8 cellular contexts compared by ENCODE assay signal in the genomic region with DNA sequence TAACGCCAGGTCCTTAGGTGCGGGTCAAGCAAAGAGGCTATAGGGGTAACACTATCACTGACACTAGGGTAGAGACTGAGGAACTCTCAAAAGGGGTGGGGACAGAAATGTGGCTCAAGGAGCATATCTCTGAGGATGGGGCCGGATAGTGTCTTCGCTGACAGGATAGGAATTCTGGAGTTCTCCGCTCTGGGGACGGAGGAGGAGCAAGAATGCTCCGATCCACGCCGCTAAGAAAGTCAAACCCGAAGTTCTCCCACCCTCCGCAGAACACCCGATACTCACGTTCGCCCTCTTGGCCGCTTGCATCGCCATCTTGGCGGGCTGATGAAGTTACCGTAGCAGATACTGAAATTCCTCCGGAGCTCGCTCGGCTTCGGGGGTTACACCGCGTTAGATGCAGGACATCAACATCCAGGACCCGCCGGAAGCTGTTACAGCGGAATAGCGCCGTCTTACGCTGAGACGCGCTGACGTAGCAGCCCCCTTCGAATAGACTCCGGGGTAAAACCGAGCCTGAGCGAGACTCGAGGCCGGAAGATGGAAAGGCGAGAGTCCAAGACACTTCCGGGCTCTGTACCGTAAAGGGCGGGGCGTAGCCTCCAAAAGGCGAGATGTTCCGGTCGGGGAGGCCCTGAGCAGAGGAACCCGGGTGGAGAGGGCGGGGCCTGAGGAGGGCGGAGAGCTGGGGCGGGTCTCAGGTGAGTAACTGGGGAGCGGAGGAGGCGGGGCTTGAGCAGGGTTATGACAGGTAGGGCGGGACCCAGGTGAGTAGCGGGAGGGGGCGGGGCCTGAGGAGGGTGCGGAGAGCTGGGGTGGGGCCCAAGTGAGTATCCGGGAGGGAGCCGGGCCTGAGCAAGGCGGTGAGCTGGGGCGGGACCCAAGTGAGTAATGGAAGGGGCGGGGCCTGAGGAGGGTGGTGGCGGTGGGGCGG. TPM values are rescaled to one million over a fixed set of nuclear protein-coding genes. Genes with fewer than 3 reads are reported as not detected.
DNase-seq lines count a peak whose midpoint lies in the region; FAIRE-seq and TF ChIP-seq lines count a peak whose summit lies in the region.

A gene with protein sequence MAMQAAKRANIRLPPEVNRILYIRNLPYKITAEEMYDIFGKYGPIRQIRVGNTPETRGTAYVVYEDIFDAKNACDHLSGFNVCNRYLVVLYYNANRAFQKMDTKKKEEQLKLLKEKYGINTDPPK (minus strand): TSS at position 412 of the 934 bp plus-strand sequence. CDS start 97 bp downstream, at position 315.

- no peak within 1 kb of the TSS for H2BK12ac ChIP-seq in neuronal stem cell (ENCODE audit: low read length)

- peak within 1 kb of the TSS; percentile 92 for H3K27ac Mint-ChIP-seq in HFFc6
- peak within 1 kb of the TSS; percentile 96 for H3K27ac Mint-ChIP-seq in activated naive CD4-positive, alpha-beta T cell treated with anti-CD3 and anti-CD28 coated beads, Interleukin-2, amount 10 ng/mL, durations not matched to agents 7 days and 5 days

- H3K36me3 Mint-ChIP-seq in HFFc6 (ENCODE audit: low read depth) = peaks cover 30% of the 10 kb centered on the region
- H3K36me3 Mint-ChIP-seq in activated naive CD4-positive, alpha-beta T cell treated with anti-CD3 and anti-CD28 coated beads, Interleukin-2, amount 10 ng/mL, durations not matched to agents 7 days and 5 days = peaks cover 12% of the 10 kb centered on the region

- WGBS in neuronal stem cell (ENCODE audit: extremely low coverage in 2 of 2, insufficient read length in 2 of 2, insufficient replicate concordance in 1 of 2), 2 donors = no CpG with 5 or more reads among the region's 64 CpGs

- H3K9ac ChIP-seq in SK-N-MC (ENCODE audit: insufficient read length) (peak within 1 kb of the TSS; percentile 80), neuronal stem cell (ENCODE audit: low read depth, low read length, poor library complexity) (peak within 1 kb of the TSS; percentile 82)

- H3K79me1 ChIP-seq in neuronal stem cell (ENCODE audit: low read depth, low read length) = no peaks in the 10 kb centered on the region

- no peaks in the 10 kb centered on the region; the same call in 1 of the 2 replicates for H3K27me3 Mint-ChIP-seq in HFFc6 (ENCODE audit: insufficient read depth)
- H3K27me3 Mint-ChIP-seq in activated naive CD4-positive, alpha-beta T cell treated with anti-CD3 and anti-CD28 coated beads, Interleukin-2, amount 10 ng/mL, durations not matched to agents 7 days and 5 days = no peaks in the 10 kb centered on the region

- peak within 1 kb of the TSS; percentile 79 for H3K4me3 ChIP-seq in NB4 (ENCODE audit: low read depth, low read length)
- peak within 1 kb of the TSS; percentile 97 for H3K4me3 ChIP-seq in SK-N-MC
- peak within 1 kb of the TSS; percentile 83 to 89 for H3K4me3 ChIP-seq in neuronal stem cell (ENCODE audit: low read length in 2 of 2)

- no peak within 1 kb of the TSS for H2BK15ac ChIP-seq in neuronal stem cell (ENCODE audit: low read length)

- no peak within 1 kb of the TSS for H4K91ac ChIP-seq in neuronal stem cell (ENCODE audit: low read depth, low read length, poor library complexity)

- DNase-seq in GM04503 (ENCODE audit: low read depth) = peak; percentile 93
- peak; percentile 97 for DNase-seq in HFFc6
- peak; percentile 100 for DNase-seq in NB4 (ENCODE audit: low read depth)
- DNase-seq in SK-N-MC (ENCODE audit: low read depth, low spot score) = peak; percentile 94
- DNase-seq in activated naive CD4-positive, alpha-beta T cell treated with anti-CD3 and anti-CD28 coated beads, Interleukin-2, amount 10 ng/mL, durations not matched to agents 7 days and 5 days = peak; percentile 100
- DNase-seq in frontal cortex (ENCODE audit: low spot score in 2 of 2) = peak; percentile 85 to 87
- DNase-seq in neuronal stem cell (ENCODE audit: low spot score) = peak; percentile 96

- H4K8ac ChIP-seq in neuronal stem cell (ENCODE audit: low read depth, low read length) = no peak within 1 kb of the TSS

- no peak within 1 kb of the TSS for H3K14ac ChIP-seq in neuronal stem cell (ENCODE audit: low read length)

- H2BK120ac ChIP-seq in neuronal stem cell (ENCODE audit: low read depth, low read length) = no peak within 1 kb of the TSS

- no peak for FAIRE-seq in frontal cortex (lab: Jason Lieb, UNC)

- H3K27ac ChIP-seq in SK-N-MC (peak within 1 kb of the TSS; percentile 88), neuronal stem cell (replicated peaks; ENCODE audit: low read length) (peak within 1 kb of the TSS; percentile 67)

- no peak within 1 kb of the TSS for H2BK5ac ChIP-seq in neuronal stem cell (ENCODE audit: low read length)

- peak within 1 kb of the TSS; percentile 78 for H3K23ac ChIP-seq in neuronal stem cell (ENCODE audit: low read depth, low read length, poor library complexity)

- H3K4ac ChIP-seq in neuronal stem cell (ENCODE audit: low read length) = peak within 1 kb of the TSS; percentile 53

- peak within 1 kb of the TSS; percentile 95 for H2AK5ac ChIP-seq in neuronal stem cell (ENCODE audit: low read depth, low read length)

- H3K27me3 ChIP-seq in neuronal stem cell (ENCODE audit: control insufficient read depth in 3 of 3, insufficient read depth in 3 of 3, low read depth in 1 of 3, low read length in 3 of 3) = no peaks in the 10 kb centered on the region

- H3K4me3 Mint-ChIP-seq in HFFc6 = peak within 1 kb of the TSS; percentile 97
- H3K4me3 Mint-ChIP-seq in activated naive CD4-positive, alpha-beta T cell treated with anti-CD3 and anti-CD28 coated beads, Interleukin-2, amount 10 ng/mL, durations not matched to agents 7 days and 5 days = peak within 1 kb of the TSS; percentile 94

- no peaks in the 10 kb centered on the region for H3K9me3 Mint-ChIP-seq in HFFc6
- H3K9me3 Mint-ChIP-seq in activated naive CD4-positive, alpha-beta T cell treated with anti-CD3 and anti-CD28 coated beads, Interleukin-2, amount 10 ng/mL, durations not matched to agents 7 days and 5 days = no peaks in the 10 kb centered on the region

- peaks cover 35% of the 10 kb centered on the region for H3K4me1 Mint-ChIP-seq in HFFc6 (ENCODE audit: low read depth)
- peaks cover 36% of the 10 kb centered on the region for H3K4me1 Mint-ChIP-seq in activated naive CD4-positive, alpha-beta T cell treated with anti-CD3 and anti-CD28 coated beads, Interleukin-2, amount 10 ng/mL, durations not matched to agents 7 days and 5 days

- TF ChIP-seq CTCF in HFFc6 (IDR thresholded peaks at IDR 0.05) (peak; percentile 39), NB4 (IDR thresholded peaks at IDR 0.05; ENCODE audit: low read depth, low read length) (no peak), subcutaneous adipose tissue (IDR thresholded peaks at IDR 0.05; ENCODE audit: low read depth) (no peak)

- peak within 1 kb of the TSS; percentile 80 for H2AFZ ChIP-seq in neuronal stem cell (ENCODE audit: low read length)

- H3K36me3 ChIP-seq in SK-N-MC (ENCODE audit: insufficient read depth, low read length) = peaks cover 26% of the 10 kb centered on the region
- H3K36me3 ChIP-seq in neuronal stem cell (replicated peaks in 1 of 2; ENCODE audit: control insufficient read depth in 2 of 2, insufficient read depth in 2 of 2, low read length in 2 of 2) = peaks cover 5 to 70% of the 10 kb centered on the region in 2 donors

- CTCF ChIA-PET in activated naive CD4-positive, alpha-beta T cell treated with anti-CD3 and anti-CD28 coated beads, Interleukin-2, amount 10 ng/mL, durations not matched to agents 7 days and 5 days (lab: Charles Lee) = interaction anchor here (0.8 to 1.7 kb wide), 5 partner anchors 8 to 251 kb away, joined by 3 to 4 read pairs (median 3); a partner anchor contains a TSS

- H3K4me2 ChIP-seq in neuronal stem cell (ENCODE audit: insufficient read depth, low read length, poor library complexity, severe bottlenecking) = peak within 1 kb of the TSS; percentile 84

- H3K18ac ChIP-seq in neuronal stem cell (ENCODE audit: low read length) = peak within 1 kb of the TSS; percentile 78

- peak; percentile 91 for TF ChIP-seq POLR2A in NB4 (IDR thresholded peaks at IDR 0.05; ENCODE audit: extremely low read depth, insufficient read length)

- H3K4me1 ChIP-seq in neuronal stem cell (ENCODE audit: control insufficient read depth in 2 of 2, insufficient read depth in 1 of 2, low read depth in 1 of 2, low read length in 2 of 2) = peaks cover 2 to 6% of the 10 kb centered on the region in 2 donors

- H3K9me3 ChIP-seq in SK-N-MC (ENCODE audit: low read depth, low read length) (no peaks in the 10 kb centered on the region), neuronal stem cell (replicated peaks in 1 of 2; ENCODE audit: control insufficient read depth in 2 of 2, insufficient read depth in 1 of 2, low read depth in 1 of 2, low read length in 2 of 2) (no peaks in the 10 kb centered on the region)

RNA-seq across cellular contexts. Expression of the gene that starts here (rescaled TPM):
- total RNA-seq in HFFc6 (2021; fragmentation: NEBNext Ultra II Directional; extraction: Animal tissue kit (Norgen Biotek cat#: 25700)) = 100 to 1,000 TPM; 112 to 139 (median 126) TPM
- total RNA-seq in frontal cortex (125 TPM), subcutaneous adipose tissue (100 to 1,000 TPM in 1 of 4 donors, 10 to 100 TPM in 3; 54.6 to 162 (median 89.1) TPM)
- polyA plus RNA-seq in neuronal stem cell (2013, experiment 1 of 2) = 237 TPM
- polyA plus RNA-seq in neuronal stem cell (2013, experiment 2 of 2) = 242 TPM

Comparison
In these comparisons a context has a peak if more than half of its experiments do, and no peak if none do; other contexts are left out.
1. Peak in every context shown above with its lines: DNase-seq, H3K4me3 ChIP-seq and H3K27ac ChIP-seq.